ENCODE assay signal across 34 cellular contexts in genomic region chr2:218776488-218776887, GRCh38. TPM values are rescaled to one million over a fixed set of nuclear protein-coding genes. Genes with fewer than 3 reads are reported as not detected.
"Had no signal": no experiment of that assay in that cellular context is flagged by ENCODE, and none has a peak within 500 bp of the region (broad histone marks: within the 10 kb centered on the region; RNA-seq: fewer than 3 reads in every experiment).

No MANE protein-coding gene starts in this region.

- H3K9ac ChIP-seq: neural progenitor cell had no signal

- DNase-seq: colonic mucosa; effector CD8-positive, alpha-beta T cell; endodermal cell; foreskin fibroblast; gastrocnemius medialis; head of caudate nucleus; left ventricle myocardium superior; mesenchymal stem cell; mucosa of descending colon; naive B cell; nucleus accumbens; stimulated activated CD4-positive, alpha-beta T cell treated with anti-CD3 and anti-CD28 coated beads, Interleukin-12 subunit alpha, Interleukin-12 subunit beta, amount 100 ng/mL, for 4 hours; stimulated activated CD4-positive, alpha-beta T cell treated with anti-CD3 and anti-CD28 coated beads, Interleukin-1b, Interleukin-23, amount 100 ng/mL, for 48 hours; stimulated activated CD4-positive, alpha-beta T cell treated with anti-CD3 and anti-CD28 coated beads, Interleukin-4, amount 100 ng/mL, for 1 hour; stimulated activated CD8-positive, alpha-beta memory T cell treated with anti-CD3 and anti-CD28 coated beads, Interleukin-4, amount 100 ng/mL, for 48 hours; stimulated activated naive CD4-positive, alpha-beta T cell; stimulated activated naive CD8-positive, alpha-beta T cell treated with anti-CD3 and anti-CD28 coated beads, Interleukin-15, amount 100 ng/mL, for 72 hours; transverse colon had no signal

- H3K4me1 ChIP-seq: colonic mucosa, prostate gland, right atrium auricular region had no signal

- H3K4me3 Mint-ChIP-seq: dendritic cell treated with granulocyte-macrophage colony-stimulating factor and Interleukin-4, amounts not matched to agents 40 ng/mL and 50 ng/mL, for 4 days; endodermal cell; mesothelial cell of epicardium; neural progenitor cell; stimulated activated naive CD8-positive, alpha-beta T cell treated with anti-CD3 and anti-CD28 coated beads, Interleukin-15, amount 100 ng/mL, for 72 hours had no signal

- H2AFZ ChIP-seq: neural progenitor cell had no signal

- H3K27me3 ChIP-seq: colonic mucosa, gastrocnemius medialis, right atrium auricular region, suprapubic skin, transverse colon had no signal

- H3K4me3 ChIP-seq: colonic mucosa, gastrocnemius medialis, lung, mucosa of descending colon, neural progenitor cell, prostate gland, right atrium auricular region, smooth muscle cell, suprapubic skin, transverse colon had no signal

- H3K9me3 ChIP-seq: colonic mucosa, gastrocnemius medialis, prostate gland, right atrium auricular region, suprapubic skin had no signal

- H3K4me2 ChIP-seq: neural progenitor cell, smooth muscle cell had no signal

- ATAC-seq: esophagus mucosa; gastrocnemius medialis; left ventricle myocardium superior; mucosa of descending colon; sciatic nerve; stimulated activated naive CD8-positive, alpha-beta T cell treated with anti-CD3 and anti-CD28 coated beads, Interleukin-15, amount 100 ng/mL, for 72 hours had no signal

- H3K27ac Mint-ChIP-seq: dendritic cell treated with granulocyte-macrophage colony-stimulating factor and Interleukin-4, amounts not matched to agents 40 ng/mL and 50 ng/mL, for 4 days; endodermal cell; mesothelial cell of epicardium; naive B cell; nephron; neural progenitor cell; stimulated activated naive CD8-positive, alpha-beta T cell treated with anti-CD3 and anti-CD28 coated beads, Interleukin-15, amount 100 ng/mL, for 72 hours had no signal

- H3K4me1 Mint-ChIP-seq: stimulated activated naive CD8-positive, alpha-beta T cell treated with anti-CD3 and anti-CD28 coated beads, Interleukin-15, amount 100 ng/mL, for 72 hours had no signal

- FAIRE-seq: keratinocyte had no signal

- H3K36me3 ChIP-seq: colonic mucosa, gastrocnemius medialis, neural progenitor cell, prostate gland, right atrium auricular region, suprapubic skin, transverse colon had no signal

- H3K27ac ChIP-seq: colonic mucosa, epithelial cell of prostate, gastrocnemius medialis, neural progenitor cell, prostate gland, right atrium auricular region, suprapubic skin, transverse colon had no signal

RNA-seq across cellular contexts. Expression of gene PRKAG3, which starts 55.1 kb away (rescaled TPM):
- total RNA-seq: colonic mucosa, endodermal cell, esophagus mucosa, glomerular endothelial cell, lung, mucosa of descending colon, osteocyte, smooth muscle cell, transverse colon, ureter had no signal
- polyA plus RNA-seq: keratinocyte, smooth muscle cell had no signal
